In the genomic region with DNA sequence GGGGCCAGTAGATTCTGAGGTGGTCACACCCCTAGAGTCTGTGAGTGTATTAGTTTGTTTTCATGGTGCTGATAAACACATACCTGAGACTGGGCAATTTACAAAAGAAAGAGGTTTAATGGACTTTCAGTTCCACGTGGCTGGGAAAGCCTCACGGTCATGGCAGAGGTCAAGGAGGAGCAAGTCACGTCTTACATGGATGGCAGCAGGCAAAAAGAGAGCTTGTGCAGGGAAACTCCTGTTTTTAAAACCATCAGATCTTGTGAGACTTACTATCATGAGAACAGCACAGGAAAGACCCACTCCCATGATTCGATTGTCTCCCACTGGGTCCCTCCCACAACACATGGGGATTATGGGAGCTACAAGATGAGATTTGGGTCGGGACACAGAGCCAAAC, we compare ENCODE assay signal across 8 cellular contexts. TPM values are rescaled to one million over a fixed set of nuclear protein-coding genes. Genes with fewer than 3 reads are reported as not detected.
DNase-seq lines count a peak whose midpoint lies in the region; ATAC-seq, FAIRE-seq and TF ChIP-seq lines count a peak whose summit lies in the region.
"Not testable (repeated sequence)": the region's sequence is repeated elsewhere in the genome, so short reads cannot be mapped to it uniquely, and the experiment has no call there.

No MANE protein-coding gene starts in this region.

- H3K36me3 ChIP-seq in BLaER1 (peaks cover 44% of the 10 kb centered on the region), GM23338 (ENCODE audit: insufficient read depth) (peaks cover 11% of the 10 kb centered on the region; the same call in 1 of the 2 replicates), K562 (ENCODE audit: control insufficient read depth, insufficient read depth, low read length) (peaks cover 59% of the 10 kb centered on the region; the same call in 2 of the 3 replicates)

- H3K4me3 ChIP-seq in BLaER1, GM23338, K562: not testable (repeated sequence)

- not testable (repeated sequence) for H3K79me2 ChIP-seq in GM23338 (replicated peaks; ENCODE audit: insufficient read depth); K562 (ENCODE audit: control insufficient read depth, insufficient read depth, low read length)

- TF ChIP-seq EP300 in K562 (IDR thresholded peaks at IDR 0.05; ENCODE audit: low read length): not testable (repeated sequence)

- not testable (repeated sequence) for H4K20me1 ChIP-seq in BLaER1; GM23338 (replicated peaks; ENCODE audit: insufficient read depth); K562 (replicated peaks; ENCODE audit: control insufficient read depth, insufficient read depth, low read length)

- not testable (repeated sequence) for BruUV-seq in K562 (replicated peaks; lab: Mats Ljungman, UMichigan)

- in situ Hi-C loops in K562 (cut with MboI): not testable (repeated sequence)

- ATAC-seq in GM23338; activated CD8-positive, alpha-beta T cell treated with anti-CD3 and anti-CD28 coated beads, Interleukin-2, amount 10 ng/mL, durations not matched to agents 7 days and 5 days; K562: not testable (repeated sequence)

- 77% methylated on average over 3 of the region's 5 CpGs for WGBS in K562 (ENCODE audit: insufficient coverage, low coverage, missing lambda C conversion rate)

- H3K36me3 Mint-ChIP-seq in GM23338 (ENCODE audit: low read depth) (peaks cover 60% of the 10 kb centered on the region), immature natural killer cell (peaks cover 17 to 28% (median 26%) of the 10 kb centered on the region in 3 donors), progenitor cell of endocrine pancreas (ENCODE audit: insufficient read depth) (peaks cover 45% of the 10 kb centered on the region)
- H3K36me3 Mint-ChIP-seq in activated CD4-positive, alpha-beta T cell treated with anti-CD3 and anti-CD28 coated beads, Interleukin-2, amount 10 ng/mL, durations not matched to agents 24 days and 14 days (ENCODE audit: low read depth): peaks cover 47% of the 10 kb centered on the region
- peaks cover 92% of the 10 kb centered on the region for H3K36me3 Mint-ChIP-seq in activated CD8-positive, alpha-beta T cell treated with anti-CD3 and anti-CD28 coated beads, Interleukin-2, amount 10 ng/mL, durations not matched to agents 7 days and 5 days (ENCODE audit: low read depth)
- peaks cover 50% of the 10 kb centered on the region for H3K36me3 Mint-ChIP-seq in activated T-helper 2 cell treated with anti-CD3 and anti-CD28 coated beads, Interferon-gamma antibody, Interleukin-2, Interleukin-4, amounts not matched to agents 10 μg/mL and 5 μg/mL and 100 μg/mL, durations not matched to agents 14 hours and 24 hours and 36 hours (ENCODE audit: low read depth)

- H3K4me1 ChIP-seq in BLaER1 (peaks cover 35% of the 10 kb centered on the region), K562 (replicated peaks in 1 of 2; ENCODE audit: control insufficient read depth in 2 of 2, insufficient read depth in 2 of 2, low read length in 2 of 2) (peaks cover 13 to 17% of the 10 kb centered on the region in 2 experiments)
- not testable (repeated sequence) for H3K4me1 ChIP-seq in GM23338 (ENCODE audit: insufficient read depth)

- not testable (repeated sequence) for H3K4me1 Mint-ChIP-seq in GM23338
- peaks cover 45% of the 10 kb centered on the region for H3K4me1 Mint-ChIP-seq in activated CD4-positive, alpha-beta T cell treated with anti-CD3 and anti-CD28 coated beads, Interleukin-2, amount 10 ng/mL, durations not matched to agents 24 days and 14 days
- peaks cover 82% of the 10 kb centered on the region for H3K4me1 Mint-ChIP-seq in activated CD8-positive, alpha-beta T cell treated with anti-CD3 and anti-CD28 coated beads, Interleukin-2, amount 10 ng/mL, durations not matched to agents 7 days and 5 days (ENCODE audit: low read depth)
- peaks cover 40% of the 10 kb centered on the region for H3K4me1 Mint-ChIP-seq in activated T-helper 2 cell treated with anti-CD3 and anti-CD28 coated beads, Interferon-gamma antibody, Interleukin-2, Interleukin-4, amounts not matched to agents 10 μg/mL and 5 μg/mL and 100 μg/mL, durations not matched to agents 14 hours and 24 hours and 36 hours (ENCODE audit: low read depth)
- H3K4me1 Mint-ChIP-seq in immature natural killer cell: peaks cover 44 to 54% of the 10 kb centered on the region in 2 donors
- H3K4me1 Mint-ChIP-seq in progenitor cell of endocrine pancreas (ENCODE audit: low read depth): peaks cover 12% of the 10 kb centered on the region

- H3K27ac Mint-ChIP-seq in GM23338: peak overlapping the region; percentile 3; the same call in 1 of the 2 replicates
- H3K27ac Mint-ChIP-seq in activated CD4-positive, alpha-beta T cell treated with anti-CD3 and anti-CD28 coated beads, Interleukin-2, amount 10 ng/mL, durations not matched to agents 24 days and 14 days: peak overlapping the region; percentile 16
- peak overlapping the region; percentile 80 for H3K27ac Mint-ChIP-seq in activated CD8-positive, alpha-beta T cell treated with anti-CD3 and anti-CD28 coated beads, Interleukin-2, amount 10 ng/mL, durations not matched to agents 7 days and 5 days
- H3K27ac Mint-ChIP-seq in activated T-helper 2 cell treated with anti-CD3 and anti-CD28 coated beads, Interferon-gamma antibody, Interleukin-2, Interleukin-4, amounts not matched to agents 10 μg/mL and 5 μg/mL and 100 μg/mL, durations not matched to agents 14 hours and 24 hours and 36 hours: peak overlapping the region; percentile 21
- peak overlapping the region in 5 of 6 donors; percentile 1 to 43 (median 14) for H3K27ac Mint-ChIP-seq in immature natural killer cell
- H3K27ac Mint-ChIP-seq in progenitor cell of endocrine pancreas: peak overlapping the region; percentile 74

- not testable (repeated sequence) for H3K9ac ChIP-seq in BLaER1; K562 (ENCODE audit: insufficient read depth in 1 of 2, low read depth in 2 of 2, low read length in 2 of 2)

- H3K9me1 ChIP-seq in K562 (ENCODE audit: control insufficient read depth, insufficient read depth, low read length): not testable (repeated sequence)

- peak overlapping the region; percentile 59; the same call in 1 of the 2 replicates for H3K4me2 ChIP-seq in BLaER1
- H3K4me2 ChIP-seq in GM23338; K562 (ENCODE audit: insufficient read depth, low read length): not testable (repeated sequence)

- not testable (repeated sequence) for H3K27me3 Mint-ChIP-seq in GM23338 (ENCODE audit: insufficient read depth, low read depth, poor library complexity); activated CD4-positive, alpha-beta T cell treated with anti-CD3 and anti-CD28 coated beads, Interleukin-2, amount 10 ng/mL, durations not matched to agents 24 days and 14 days; activated CD8-positive, alpha-beta T cell treated with anti-CD3 and anti-CD28 coated beads, Interleukin-2, amount 10 ng/mL, durations not matched to agents 7 days and 5 days (ENCODE audit: low read depth); activated T-helper 2 cell treated with anti-CD3 and anti-CD28 coated beads, Interferon-gamma antibody, Interleukin-2, Interleukin-4, amounts not matched to agents 10 μg/mL and 5 μg/mL and 100 μg/mL, durations not matched to agents 14 hours and 24 hours and 36 hours (ENCODE audit: low read depth); immature natural killer cell (ENCODE audit: low read depth in 3 of 3); progenitor cell of endocrine pancreas

- not testable (repeated sequence) for TF ChIP-seq CTCF in GM23338 (conservative IDR thresholded peaks at IDR 0.05; ENCODE audit: low read depth in 2 of 2); K562 (IDR thresholded peaks at IDR 0.05 in 2 of 3, conservative IDR thresholded peaks at IDR 0.05 in 1 of 3; ENCODE audit: insufficient read depth in 2 of 3, low read depth in 1 of 3, low read length in 3 of 3); progenitor cell of endocrine pancreas (IDR thresholded peaks at IDR 0.05; ENCODE audit: unreplicated experiment)

- H3K4me3 Mint-ChIP-seq in GM23338; activated CD8-positive, alpha-beta T cell treated with anti-CD3 and anti-CD28 coated beads, Interleukin-2, amount 10 ng/mL, durations not matched to agents 7 days and 5 days; activated T-helper 2 cell treated with anti-CD3 and anti-CD28 coated beads, Interferon-gamma antibody, Interleukin-2, Interleukin-4, amounts not matched to agents 10 μg/mL and 5 μg/mL and 100 μg/mL, durations not matched to agents 14 hours and 24 hours and 36 hours (ENCODE audit: low read depth); progenitor cell of endocrine pancreas (ENCODE audit: low read depth): not testable (repeated sequence)
- peak overlapping the region; percentile 36 for H3K4me3 Mint-ChIP-seq in activated CD4-positive, alpha-beta T cell treated with anti-CD3 and anti-CD28 coated beads, Interleukin-2, amount 10 ng/mL, durations not matched to agents 24 days and 14 days
- peak overlapping the region in 4 of 5 donors; percentile 28 to 69 (median 56) for H3K4me3 Mint-ChIP-seq in immature natural killer cell

- not testable (repeated sequence) for H3K27ac ChIP-seq in BLaER1; GM23338 (ENCODE audit: low read depth); K562 (ENCODE audit: extremely low read depth, low read depth, low read length)

- POLR2A ChIA-PET in activated CD8-positive, alpha-beta T cell treated with anti-CD3 and anti-CD28 coated beads, Interleukin-2, amount 10 ng/mL, durations not matched to agents 7 days and 5 days (lab: Charles Lee): interaction anchor here (2.8 kb wide), 1 partner anchor 18 kb away, joined by 9 read pairs; no protein-coding TSS in a partner anchor
- POLR2A ChIA-PET in K562 (lab: Yijun Ruan, JAX): interaction anchor here (1.2 to 1.5 kb wide), 2 partner anchors 9 to 10 kb away, joined by 3 read pairs; no protein-coding TSS in a partner anchor

- intact Hi-C loops in activated CD4-positive, alpha-beta T cell treated with anti-CD3 and anti-CD28 coated beads, Interleukin-2, amount 10 ng/mL, durations not matched to agents 24 days and 14 days (cut with micrococcal nuclease); K562 (cut with micrococcal nuclease): not testable (repeated sequence)
- intact Hi-C loops in activated T-helper 2 cell treated with anti-CD3 and anti-CD28 coated beads, Interferon-gamma antibody, Interleukin-2, Interleukin-4, amounts not matched to agents 10 μg/mL and 5 μg/mL and 100 μg/mL, durations not matched to agents 14 hours and 24 hours and 36 hours (cut with micrococcal nuclease): loop anchor here (2.0 kb wide), 1 partner anchor 18 kb away; no protein-coding TSS in a partner anchor

- not testable (repeated sequence) for H3K27me3 ChIP-seq in BLaER1; GM23338 (ENCODE audit: insufficient read depth); K562 (ENCODE audit: control insufficient read depth in 2 of 2, insufficient read depth in 2 of 2, low read length in 2 of 2)

- CTCF ChIA-PET in activated CD8-positive, alpha-beta T cell treated with anti-CD3 and anti-CD28 coated beads, Interleukin-2, amount 10 ng/mL, durations not matched to agents 7 days and 5 days (lab: Charles Lee): interaction anchor here (1.0 to 3.3 kb wide), 4 partner anchors 17 to 30 kb away, joined by 3 to 26 read pairs (median 6); partner anchors contain the start of genes MRPL16 and STX3
- CTCF ChIA-PET in K562 (lab: Yijun Ruan, JAX; ENCODE audit: low intra/inter-chr PET ratio): not testable (repeated sequence)

- FAIRE-seq in K562 (lab: Jason Lieb, UNC): not testable (repeated sequence)

- peaks cover 23% of the 10 kb centered on the region for H3K9me3 ChIP-seq in BLaER1
- H3K9me3 ChIP-seq in K562 (replicated peaks; ENCODE audit: control insufficient read depth, insufficient read depth, low read depth, low read length): not testable (repeated sequence)

- not testable (repeated sequence) for TF ChIP-seq RAD21 in K562 (CRISPR knock-in tag; conservative IDR thresholded peaks at IDR 0.05 in 1 of 2, IDR thresholded peaks at IDR 0.05 in 1 of 2)

- H3K9me3 Mint-ChIP-seq in GM23338: peaks cover 10% of the 10 kb centered on the region; the same call in 2 of the 3 replicates
- H3K9me3 Mint-ChIP-seq in activated CD4-positive, alpha-beta T cell treated with anti-CD3 and anti-CD28 coated beads, Interleukin-2, amount 10 ng/mL, durations not matched to agents 24 days and 14 days; immature natural killer cell; progenitor cell of endocrine pancreas (ENCODE audit: low read depth): not testable (repeated sequence)
- H3K9me3 Mint-ChIP-seq in activated CD8-positive, alpha-beta T cell treated with anti-CD3 and anti-CD28 coated beads, Interleukin-2, amount 10 ng/mL, durations not matched to agents 7 days and 5 days (ENCODE audit: insufficient read depth): peaks cover 17% of the 10 kb centered on the region
- H3K9me3 Mint-ChIP-seq in activated T-helper 2 cell treated with anti-CD3 and anti-CD28 coated beads, Interferon-gamma antibody, Interleukin-2, Interleukin-4, amounts not matched to agents 10 μg/mL and 5 μg/mL and 100 μg/mL, durations not matched to agents 14 hours and 24 hours and 36 hours: peaks cover 13% of the 10 kb centered on the region

- not testable (repeated sequence) for TF ChIP-seq POLR2A in K562 (conservative IDR thresholded peaks at IDR 0.05)

- DNase-seq in GM23338 (ENCODE audit: low spot score); activated CD4-positive, alpha-beta T cell treated with anti-CD3 and anti-CD28 coated beads, Interleukin-2, amount 10 ng/mL, durations not matched to agents 24 days and 14 days; activated CD8-positive, alpha-beta T cell treated with anti-CD3 and anti-CD28 coated beads, Interleukin-2, amount 10 ng/mL, durations not matched to agents 7 days and 5 days; activated T-helper 2 cell treated with anti-CD3 and anti-CD28 coated beads, Interferon-gamma antibody, Interleukin-2, Interleukin-4, amounts not matched to agents 10 μg/mL and 5 μg/mL and 100 μg/mL, durations not matched to agents 14 hours and 24 hours and 36 hours (ENCODE audit: low spot score); K562 (ENCODE audit: extremely low read depth in 1 of 4, low spot score in 3 of 4); immature natural killer cell; progenitor cell of endocrine pancreas (ENCODE audit: low spot score, unreplicated experiment): not testable (repeated sequence)

- not testable (repeated sequence) for H2AFZ ChIP-seq in GM23338; K562 (ENCODE audit: low read depth, low read length)

- H3F3A ChIP-seq in GM23338 (replicated peaks; ENCODE audit: low read depth): not testable (repeated sequence)

- not testable (repeated sequence) for H3K9me2 ChIP-seq in GM23338 (ENCODE audit: insufficient read depth)

RNA-seq across cellular contexts. Expression of gene MRPL16, which starts 26.1 kb away (rescaled TPM):
- 74.8 and 77.4 TPM in 2 replicates for total RNA-seq in GM23338 (2014; rRNA removed; shearing (Covaris generic))
- 149 and 176 TPM in 2 replicates for polyA plus RNA-seq in GM23338 (2016; fragmentation: Nextera tagmentation; extraction: Ambion mirVana)
- total RNA-seq in activated CD4-positive, alpha-beta T cell treated with anti-CD3 and anti-CD28 coated beads, Interleukin-2, amount 10 ng/mL, durations not matched to agents 24 days and 14 days: 96.8 and 97.4 TPM in 2 replicates
- total RNA-seq in activated CD8-positive, alpha-beta T cell treated with anti-CD3 and anti-CD28 coated beads, Interleukin-2, amount 10 ng/mL, durations not matched to agents 7 days and 5 days: 10 to 100 TPM; 85.7 to 86.0 TPM
- 87.7 and 90.4 TPM in 2 replicates for total RNA-seq in activated T-helper 2 cell treated with anti-CD3 and anti-CD28 coated beads, Interferon-gamma antibody, Interleukin-2, Interleukin-4, amounts not matched to agents 10 μg/mL and 5 μg/mL and 100 μg/mL, durations not matched to agents 14 hours and 24 hours and 36 hours
- 44.3 and 58.4 TPM in 2 replicates for total RNA-seq in K562 (2011; cell fraction: chromatin; rRNA removed; ENCODE audit: low replicate concordance)
- total RNA-seq in K562 (2011; cell fraction: nucleolus; rRNA removed): 43.0 and 45.4 TPM in 2 replicates
- 63.6 and 81.8 TPM in 2 replicates for total RNA-seq in K562 (2011; cell fraction: nucleoplasm; rRNA removed)
- 166 and 202 TPM in 2 replicates for total RNA-seq in K562 (2014; rRNA removed)
- total RNA-seq in K562 (2014; rRNA removed; fragmentation: Illumina TruSeq; extraction: Trizol): 157 and 158 TPM in 2 replicates
- 139 and 146 TPM in 2 replicates for total RNA-seq in K562 (2015; rRNA removed; fragmentation: Illumina TruSeq; extraction: Trizol)
- total RNA-seq in K562 (2021): 157 and 168 TPM in 2 replicates
- polyA plus RNA-seq in K562 (2011; rRNA removed): 106 and 172 TPM in 2 replicates
- 79.0 and 152 TPM in 2 replicates for polyA plus RNA-seq in K562 (2011; cell fraction: cytosol; rRNA removed)
- 60.6 and 127 TPM in 2 replicates for polyA plus RNA-seq in K562 (2011; cell fraction: nucleus; rRNA removed)
- 108 and 136 TPM in 2 replicates for polyA plus RNA-seq in K562 (2012)
- polyA plus RNA-seq in K562 (2014; fragmentation: Illumina TruSeq; extraction: Trizol): 209 and 212 TPM in 2 replicates
- polyA plus RNA-seq in K562 (2014; fragmentation: Nextera tagmentation; extraction: Ambion mirVana): 10 to 100 TPM; 63.3 to 99.3 TPM
- polyA plus RNA-seq in K562 (2014; rRNA removed): 191 and 196 TPM in 2 replicates
- 66.3 and 111 TPM in 2 replicates for polyA minus RNA-seq in K562 (2011; rRNA and poly(A)+ RNA removed)
- polyA minus RNA-seq in K562 (2011; cell fraction: cytosol; rRNA and poly(A)+ RNA removed): 36.9 and 52.2 TPM in 2 replicates
- 16.4 and 34.3 TPM in 2 replicates for polyA minus RNA-seq in K562 (2011; cell fraction: nucleus; rRNA and poly(A)+ RNA removed)
- 10 to 100 TPM; 64.1 to 77.5 (median 68.7) TPM for polyA plus RNA-seq in immature natural killer cell
- 44.2 and 44.7 TPM in 2 replicates for total RNA-seq in progenitor cell of endocrine pancreas

RNA-seq across cellular contexts. Expression of gene STX3, which starts 29.3 kb away (rescaled TPM):
- total RNA-seq in GM23338 (2014; rRNA removed; shearing (Covaris generic)): 47.9 and 65.5 TPM in 2 replicates
- polyA plus RNA-seq in GM23338 (2016; fragmentation: Nextera tagmentation; extraction: Ambion mirVana) (19.0 and 20.0 TPM in 2 replicates), K562 (2011; rRNA removed) (56.0 and 75.4 TPM in 2 replicates), K562 (2014; fragmentation: Illumina TruSeq; extraction: Trizol) (52.1 and 54.2 TPM in 2 replicates), K562 (2014; fragmentation: Nextera tagmentation; extraction: Ambion mirVana) (10 to 100 TPM; 12.0 to 14.4 TPM), K562 (2014; rRNA removed) (48.7 and 52.2 TPM in 2 replicates), immature natural killer cell (1 to 10 TPM; 3.1 to 9.6 (median 7.0) TPM)
- total RNA-seq in activated CD4-positive, alpha-beta T cell treated with anti-CD3 and anti-CD28 coated beads, Interleukin-2, amount 10 ng/mL, durations not matched to agents 24 days and 14 days: 19.2 and 20.1 TPM in 2 replicates
- 100 to 1,000 TPM; 101 to 105 TPM for total RNA-seq in activated CD8-positive, alpha-beta T cell treated with anti-CD3 and anti-CD28 coated beads, Interleukin-2, amount 10 ng/mL, durations not matched to agents 7 days and 5 days
- total RNA-seq in activated T-helper 2 cell treated with anti-CD3 and anti-CD28 coated beads, Interferon-gamma antibody, Interleukin-2, Interleukin-4, amounts not matched to agents 10 μg/mL and 5 μg/mL and 100 μg/mL, durations not matched to agents 14 hours and 24 hours and 36 hours: 9.9 and 14.1 TPM in 2 replicates
- 37.7 and 53.0 TPM in 2 replicates for total RNA-seq in K562 (2011; cell fraction: chromatin; rRNA removed; ENCODE audit: low replicate concordance)
- 20.0 and 22.1 TPM in 2 replicates for total RNA-seq in K562 (2011; cell fraction: nucleolus; rRNA removed)
- total RNA-seq in K562 (2011; cell fraction: nucleoplasm; rRNA removed): 33.5 and 50.9 TPM in 2 replicates
- total RNA-seq in K562 (2014; rRNA removed) (46.2 and 48.2 TPM in 2 replicates), K562 (2014; rRNA removed; fragmentation: Illumina TruSeq; extraction: Trizol) (60.5 and 67.7 TPM in 2 replicates), K562 (2015; rRNA removed; fragmentation: Illumina TruSeq; extraction: Trizol) (91.6 and 94.0 TPM in 2 replicates), K562 (2021) (37.1 and 37.5 TPM in 2 replicates), progenitor cell of endocrine pancreas (91.5 and 113 TPM in 2 replicates)
- polyA plus RNA-seq in K562 (2011; cell fraction: cytosol; rRNA removed): 37.5 and 56.2 TPM in 2 replicates
- polyA plus RNA-seq in K562 (2011; cell fraction: nucleus; rRNA removed): 27.6 and 52.1 TPM in 2 replicates
- polyA plus RNA-seq in K562 (2012): 50.5 and 70.4 TPM in 2 replicates
- polyA minus RNA-seq in K562 (2011; rRNA and poly(A)+ RNA removed): 58.8 and 76.1 TPM in 2 replicates
- polyA minus RNA-seq in K562 (2011; cell fraction: cytosol; rRNA and poly(A)+ RNA removed): 20.0 and 27.8 TPM in 2 replicates
- polyA minus RNA-seq in K562 (2011; cell fraction: nucleus; rRNA and poly(A)+ RNA removed): 15.6 and 39.2 TPM in 2 replicates

Comparison
In these comparisons a context has a peak if more than half of its experiments do, and no peak if none do; other contexts are left out.
1. H3K27ac Mint-ChIP-seq: peak in every context shown above with its lines; median percentile 80 in activated CD8-positive, alpha-beta T cell treated with anti-CD3 and anti-CD28 coated beads, Interleukin-2, amount 10 ng/mL, durations not matched to agents 7 days and 5 days; 74 in progenitor cell of endocrine pancreas; 21 in activated T-helper 2 cell treated with anti-CD3 and anti-CD28 coated beads, Interferon-gamma antibody, Interleukin-2, Interleukin-4, amounts not matched to agents 10 μg/mL and 5 μg/mL and 100 μg/mL, durations not matched to agents 14 hours and 24 hours and 36 hours; 16 in activated CD4-positive, alpha-beta T cell treated with anti-CD3 and anti-CD28 coated beads, Interleukin-2, amount 10 ng/mL, durations not matched to agents 24 days and 14 days; 14 in immature natural killer cell; 3 in GM23338.